Comparison of ENCODE assay signal across 32 cellular contexts in genomic region chr9:130271473-130271872, GRCh38. TPM values are rescaled to one million over a fixed set of nuclear protein-coding genes. Genes with fewer than 3 reads are reported as not detected.
A peak's percentile ranks its signal among the peaks of the same experiment; 100 is the strongest.
DNase-seq lines count a peak whose midpoint lies in the region; ATAC-seq and TF ChIP-seq lines count a peak whose summit lies in the region.
"Had no signal": no experiment of that assay in that cellular context is flagged by ENCODE, and none has a peak within 500 bp of the region (broad histone marks: within the 10 kb centered on the region; RNA-seq: fewer than 3 reads in every experiment).

No MANE protein-coding gene starts in this region.

- H3K27me3 ChIP-seq in heart right ventricle, result peaks cover 0 to 22% (median 15%) of the 10 kb centered on the region in 7 donors
- peaks cover 2% of the 10 kb centered on the region for H3K27me3 ChIP-seq in rectal smooth muscle tissue (ENCODE audit: control insufficient read depth, insufficient read depth, low read length)
- H3K27me3 ChIP-seq: ovary had no signal

- intact Hi-C loops in heart right ventricle (cut with DNase I), result no loop called here
- intact Hi-C loops in left cardiac atrium (cut with DNase I), result no loop called here

- TF ChIP-seq CTCF in heart right ventricle (IDR thresholded peaks at IDR 0.05), result no peak

- 48 to 52% methylated on average over 6 of the region's 6 CpGs for WGBS in heart right ventricle, 2 donors

- ATAC-seq in heart right ventricle (peak in 5 of 8 donors; percentile 35 to 58 (median 50)), left cardiac atrium (no peak), GM21717 (IDR thresholded peaks at IDR 0.05; ENCODE audit: unreplicated experiment) (no peak), HG03139 (IDR thresholded peaks at IDR 0.05; ENCODE audit: unreplicated experiment) (no peak)
- ATAC-seq: A549; activated CD4-positive, alpha-beta T cell treated with anti-CD3 and anti-CD28 coated beads for 36 hours; activated CD8-positive, alpha-beta T cell treated with anti-CD3 and anti-CD28 coated beads for 36 hours; activated T-helper 17 cell treated with anti-CD3 and anti-CD28 coated beads, Interleukin-2, amount 50 U/mL, for 72 hours; body of pancreas; GM23338; mucosa of descending colon had no signal

- H3K4me3 ChIP-seq in heart right ventricle (peak overlapping the region in 3 of 10 donors; percentile 2 to 7 (median 4)), rectal smooth muscle tissue (ENCODE audit: low read length) (no peak overlapping the region)
- H3K4me3 ChIP-seq: A549, adrenal gland, body of pancreas, GM23338, lung, mucosa of descending colon, ovary, SJSA1 had no signal

- H3K4me1 ChIP-seq in heart right ventricle, result peaks cover 0 to 45% (median 13%) of the 10 kb centered on the region in 9 donors
- peaks cover 15% of the 10 kb centered on the region for H3K4me1 ChIP-seq in rectal smooth muscle tissue (ENCODE audit: control insufficient read depth, insufficient read depth, low read length)
- H3K4me1 ChIP-seq: A549 had no signal

- H3K27ac ChIP-seq in heart right ventricle, result peak overlapping the region in 8 of 10 donors; percentile 28 to 77 (median 62)
- H3K27ac ChIP-seq in rectal smooth muscle tissue (ENCODE audit: low read depth, low read length), result peak overlapping the region; percentile 93
- H3K27ac ChIP-seq: A549, adrenal gland, body of pancreas, ovary, SJSA1, VCaP had no signal

- no peak overlapping the region for H3K9ac ChIP-seq in rectal smooth muscle tissue (ENCODE audit: low read length)

- no peaks in the 10 kb centered on the region for H3K36me3 ChIP-seq in heart right ventricle
- no peaks in the 10 kb centered on the region for H3K36me3 ChIP-seq in rectal smooth muscle tissue (ENCODE audit: control insufficient read depth, insufficient read depth, low read length)
- H3K36me3 ChIP-seq: adrenal gland, ovary, SJSA1 had no signal

- H3K9me3 ChIP-seq in heart right ventricle, result no peaks in the 10 kb centered on the region
- H3K9me3 ChIP-seq: A549, adrenal gland, body of pancreas, mucosa of descending colon, ovary, SJSA1 had no signal

- DNase-seq in heart right ventricle (no peak), left cardiac atrium (no peak), glomerular endothelial cell (ENCODE audit: extremely low read depth, low read depth, low spot score) (peak; percentile 56), DMS 273 treated with DMSO at 0.1 percent for 48 hours (lab: John Stamatoyannopoulos, UW) (no peak), NCI-H1436 (lab: John Stamatoyannopoulos, UW) (no peak)
- DNase-seq: activated CD4-positive, alpha-beta T cell treated with anti-CD3 and anti-CD28 coated beads for 36 hours; activated CD8-positive, alpha-beta T cell treated with anti-CD3 and anti-CD28 coated beads for 36 hours; activated naive CD4-positive, alpha-beta T cell treated with anti-CD3 and anti-CD28 coated beads, Interleukin-2, amount 10 ng/mL, durations not matched to agents 7 days and 5 days; body of pancreas; CD4-positive, CD25-positive, alpha-beta regulatory T cell; cerebellar nuclear complex; islet precursor cell; mucosa of descending colon; NCI-H1092; NCI-H1694 treated with DMSO at 0.1 percent for 48 hours; NCI-H446 treated with DMSO at 0.1 percent for 48 hours; NCI-H82; ovary; stimulated activated CD4-positive, alpha-beta T cell treated with anti-CD3 and anti-CD28 coated beads, Interleukin-4, amount 100 ng/mL, for 24 hours; T1000; trophoblast cell had no signal

RNA-seq across cellular contexts. Expression of gene HMCN2, which starts 5.9 kb away (rescaled TPM):
- total RNA-seq in heart right ventricle, result 1 to 10 TPM; 2.6 to 6.1 (median 4.9) TPM
- 10 to 100 TPM in 1 of 2 donors, 1 to 10 TPM in 1; 6.2 to 10.2 TPM for polyA plus RNA-seq in heart right ventricle
- 1 to 10 TPM; 4.6 to 6.0 TPM for total RNA-seq in left cardiac atrium
- 0.64 TPM in 1 of 2 replicates, not detected in the other for total RNA-seq in glomerular endothelial cell
- total RNA-seq: activated CD8-positive, alpha-beta T cell treated with anti-CD3 and anti-CD28 coated beads for 36 hours; activated T-helper 17 cell treated with anti-CD3 and anti-CD28 coated beads, Interleukin-2, amount 50 U/mL, for 72 hours; CD4-positive, CD25-positive, alpha-beta regulatory T cell had no signal
- polyA plus RNA-seq: CD4-positive, CD25-positive, alpha-beta regulatory T cell; IgD-negative memory B cell had no signal

Comparison
In these comparisons a context has a peak if more than half of its experiments do, and no peak if none do; other contexts are left out.
1. ATAC-seq: peak in heart right ventricle (5 of 8); none in left cardiac atrium (0 of 2), GM21717 (single experiment) and HG03139 (single experiment).